ENCODE assay signal across 1 cellular context in genomic region chr11:6603287-6604080, GRCh38.
A peak's percentile ranks its signal among the peaks of the same experiment; 100 is the strongest.
TF ChIP-seq lines count a peak whose summit lies in the region.

ILK (plus strand) TSS chr11:6603774; CDS start chr11:6604272, 498 bp downstream.
RRP8 (minus strand) TSS chr11:6603616; CDS start chr11:6603502, 114 bp downstream.

TF ChIP-seq in HepG2, 621 proteins besides CTCF, POLR2A, EP300 and RAD21 (continued from another document and continues in another):
- TF ChIP-seq POGK (CRISPR knock-in tag; conservative IDR thresholded peaks at IDR 0.05) (peak; percentile 95), GFI1 (CRISPR knock-in tag; IDR thresholded peaks at IDR 0.05; ENCODE audit: borderline replicate concordance) (peak; percentile 45; the same call in 1 of the 2 replicates), BRD4 (CRISPR knock-in tag; IDR thresholded peaks at IDR 0.05) (no peak; the same call in 1 of the 2 replicates), ZNF230 (CRISPR knock-in tag; IDR thresholded peaks at IDR 0.05) (no peak), PHB2 (IDR thresholded peaks at IDR 0.05; ENCODE audit: partially characterized antibody) (no peak), TAF15 (IDR thresholded peaks at IDR 0.05; ENCODE audit: low read depth, low read length, poor library complexity, severe bottlenecking) (peak; percentile 83), ZNF878 (CRISPR knock-in tag; IDR thresholded peaks at IDR 0.05) (no peak), ZNF101 (CRISPR knock-in tag; IDR thresholded peaks at IDR 0.05; ENCODE audit: borderline replicate concordance, low read depth) (no peak), ZNF383 (CRISPR knock-in tag; IDR thresholded peaks at IDR 0.05; ENCODE audit: borderline replicate concordance) (no peak), ARNT (IDR thresholded peaks at IDR 0.05) (no peak), AFF4 (CRISPR knock-in tag; IDR thresholded peaks at IDR 0.05) (peak; percentile 61; the same call in 1 of the 2 replicates), ZNF562 (CRISPR knock-in tag; IDR thresholded peaks at IDR 0.05; ENCODE audit: borderline replicate concordance) (no peak), ZNF350 (CRISPR knock-in tag; IDR thresholded peaks at IDR 0.05; ENCODE audit: borderline replicate concordance, low read depth) (peak; percentile 79; the same call in 1 of the 2 replicates), PAX8 (CRISPR knock-in tag; IDR thresholded peaks at IDR 0.05; ENCODE audit: borderline replicate concordance) (peak; percentile 82; the same call in 1 of the 2 replicates), ZNF710 (CRISPR knock-in tag; IDR thresholded peaks at IDR 0.05; ENCODE audit: borderline replicate concordance) (0 out of 2 replicates have a peak, but pooled peaks have one; percentile 31), ZNF7 (CRISPR knock-in tag; IDR thresholded peaks at IDR 0.05) (peak; percentile 6; the same call in 1 of the 2 replicates), GATAD2A (CRISPR knock-in tag; IDR thresholded peaks at IDR 0.05) (peak; percentile 76), ZNF496 (CRISPR knock-in tag; IDR thresholded peaks at IDR 0.05; ENCODE audit: insufficient replicate concordance) (no peak), ZNF737 (CRISPR knock-in tag; IDR thresholded peaks at IDR 0.05; ENCODE audit: borderline replicate concordance) (no peak), CREBL2 (CRISPR knock-in tag; IDR thresholded peaks at IDR 0.05; ENCODE audit: borderline replicate concordance) (no peak), SP2 (CRISPR knock-in tag; IDR thresholded peaks at IDR 0.05) (no peak; the same call in none of the 2 replicates), HDAC2 (CRISPR knock-in tag; IDR thresholded peaks at IDR 0.05) (peak; percentile 78; the same call in 1 of the 2 replicates), HNRNPLL (IDR thresholded peaks at IDR 0.05; ENCODE audit: low read depth, low read length, poor library complexity, severe bottlenecking) (peak; percentile 68), ZNF639 (CRISPR knock-in tag; conservative IDR thresholded peaks at IDR 0.05) (peak; percentile 88), SP140L (CRISPR knock-in tag; IDR thresholded peaks at IDR 0.05; ENCODE audit: borderline replicate concordance) (no peak; the same call in 1 of the 2 replicates), ZNF572 (CRISPR knock-in tag; IDR thresholded peaks at IDR 0.05) (peak; percentile 94; the same call in 1 of the 2 replicates), MIER2 (CRISPR knock-in tag; IDR thresholded peaks at IDR 0.05) (no peak), ZNF30 (CRISPR knock-in tag; IDR thresholded peaks at IDR 0.05) (peak; percentile 70; the same call in 1 of the 2 replicates), NR0B2 (CRISPR knock-in tag; IDR thresholded peaks at IDR 0.05) (peak; percentile 97), ZNF225 (CRISPR knock-in tag; IDR thresholded peaks at IDR 0.05) (no peak), KIAA2018 (CRISPR knock-in tag; IDR thresholded peaks at IDR 0.05; ENCODE audit: borderline replicate concordance) (no peak; the same call in 1 of the 2 replicates), ZNF841 (CRISPR knock-in tag; IDR thresholded peaks at IDR 0.05; ENCODE audit: borderline replicate concordance) (no peak), SSRP1 (CRISPR knock-in tag; IDR thresholded peaks at IDR 0.05) (no peak)
